Comparison of ENCODE assay signal across 8 cellular contexts in the genomic region with DNA sequence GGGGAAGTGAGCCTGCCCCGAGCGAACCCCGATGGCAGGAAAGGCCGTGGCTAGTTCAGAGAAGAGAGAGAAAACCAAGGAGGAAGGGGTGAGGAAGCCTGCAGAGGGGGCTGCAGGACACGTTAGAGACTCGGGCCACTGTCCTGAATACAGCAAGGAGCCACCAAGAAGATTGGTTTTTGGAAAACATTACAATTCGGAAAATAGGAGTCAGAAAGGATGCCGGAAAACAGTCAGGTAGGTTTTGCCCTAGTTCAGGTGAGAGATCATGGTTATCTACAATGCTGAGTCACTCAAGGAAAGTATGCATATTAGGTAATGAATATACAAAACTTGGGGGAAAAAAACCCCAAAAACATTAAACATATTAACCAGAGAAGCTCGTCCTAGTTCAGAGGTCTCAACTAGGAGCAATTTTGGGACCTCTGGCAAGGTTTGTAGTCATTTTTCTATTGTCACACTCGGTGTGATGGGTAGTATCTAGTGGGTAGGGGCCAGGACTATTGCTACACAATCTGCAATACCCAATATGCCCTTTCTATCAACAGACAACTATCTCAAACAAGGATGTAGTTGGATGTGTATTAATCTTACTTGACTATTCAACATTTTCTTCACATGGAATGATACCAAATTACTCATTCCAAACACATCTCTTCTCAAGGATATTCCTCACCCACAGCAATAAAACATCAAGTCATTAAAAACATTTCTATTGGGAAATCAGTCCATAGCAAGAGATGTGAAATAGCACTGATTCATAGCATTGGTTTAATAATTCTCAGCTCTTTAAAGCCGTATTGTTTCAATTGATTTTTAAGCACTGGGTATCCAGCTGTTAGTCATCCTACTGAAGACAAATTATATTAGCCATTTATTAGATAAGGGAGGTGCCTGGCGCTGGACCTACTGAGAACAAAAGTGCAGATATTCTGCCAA.
DNase-seq lines count a peak whose midpoint lies in the region; ATAC-seq and TF ChIP-seq lines count a peak whose summit lies in the region.

No MANE protein-coding gene starts in this region.

- peak; percentile 13 for DNase-seq in SIG-M5 treated with dmso at 0.1 percent for 504 hours (lab: John Stamatoyannopoulos, UW; ENCODE audit: unreplicated experiment)
- no peak for DNase-seq in SIG-M5 (lab: John Stamatoyannopoulos, UW)
- peak; percentile 51 to 79 (median 54) for DNase-seq in Peyer's patch
- peak; percentile 57 for DNase-seq in activated naive CD4-positive, alpha-beta T cell treated with anti-CD3 and anti-CD28 coated beads, Interleukin-2, amount 50 U/mL, for 16 hours
- peak; percentile 72 for DNase-seq in left ventricle myocardium superior
- peak; percentile 8 to 43 for DNase-seq in gastrocnemius medialis
- no peak for DNase-seq in inferior parietal cortex (ENCODE audit: extremely low spot score)

- H3K4me1 ChIP-seq in Peyer's patch, result peaks cover 0 to 3% (median 0%) of the 10 kb centered on the region in 4 donors
- no peaks in the 10 kb centered on the region for H3K4me1 ChIP-seq in gastrocnemius medialis

- H3K9me3 ChIP-seq in Peyer's patch (no peaks in the 10 kb centered on the region), gastrocnemius medialis (no peaks in the 10 kb centered on the region)

- TF ChIP-seq POLR2A in Peyer's patch (IDR thresholded peaks at IDR 0.05) (peak in 1 of 2 donors; percentile 22), gastrocnemius medialis (IDR thresholded peaks at IDR 0.05) (no peak)

- intact Hi-C loops in left ventricle myocardium superior (cut with micrococcal nuclease) (loop anchor here (5.0 kb wide), 1 partner anchor 341 kb away; no protein-coding TSS in a partner anchor), gastrocnemius medialis (cut with DNase I; ENCODE audit: low total_unique reads) (loop anchor here (2.0 to 5.0 kb wide), 2 partner anchors 111 to 365 kb away; no protein-coding TSS in a partner anchor)

- peak overlapping the region; percentile 1 to 40 (median 16) for H3K27ac ChIP-seq in Peyer's patch
- no peak overlapping the region for H3K27ac ChIP-seq in gastrocnemius medialis

- peak; percentile 98 for ATAC-seq in left ventricle myocardium superior
- ATAC-seq in gastrocnemius medialis, result peak; percentile 65 to 71
- no peak for ATAC-seq in GM19463 (IDR thresholded peaks at IDR 0.05; ENCODE audit: unreplicated experiment)

- H3K27me3 ChIP-seq in Peyer's patch (no peaks in the 10 kb centered on the region), gastrocnemius medialis (no peaks in the 10 kb centered on the region)

- in situ Hi-C loops in gastrocnemius medialis (cut with MboI; ENCODE audit: low sequenced_read_pairs in 4 of 4), result no loop called here

- H3K4me3 ChIP-seq in Peyer's patch (peak overlapping the region in 1 of 4 donors; percentile 15), gastrocnemius medialis (no peak overlapping the region)

- TF ChIP-seq CTCF in Peyer's patch (IDR thresholded peaks at IDR 0.05) (peak in 4 of 6 experiments; percentile 26 to 43 (median 40)), gastrocnemius medialis (IDR thresholded peaks at IDR 0.05 in 4 of 5, conservative IDR thresholded peaks at IDR 0.05 in 1 of 5) (peak; percentile 23 to 54 (median 29))

- no peaks in the 10 kb centered on the region for H3K36me3 ChIP-seq in Peyer's patch
- H3K36me3 ChIP-seq in gastrocnemius medialis, result no peaks in the 10 kb centered on the region

Comparison
In these comparisons a context has a peak if more than half of its experiments do, and no peak if none do; other contexts are left out.
1. DNase-seq: peak in SIG-M5 treated with dmso at 0.1 percent for 504 hours (single experiment), Peyer's patch (3 of 3), activated naive CD4-positive, alpha-beta T cell treated with anti-CD3 and anti-CD28 coated beads, Interleukin-2, amount 50 U/mL, for 16 hours (single experiment), left ventricle myocardium superior (single experiment) and gastrocnemius medialis (2 of 2); none in SIG-M5 (single experiment) and inferior parietal cortex (single experiment).
2. H3K27ac ChIP-seq: peak in Peyer's patch (4 of 4); none in gastrocnemius medialis (0 of 4).